In the genomic region with DNA sequence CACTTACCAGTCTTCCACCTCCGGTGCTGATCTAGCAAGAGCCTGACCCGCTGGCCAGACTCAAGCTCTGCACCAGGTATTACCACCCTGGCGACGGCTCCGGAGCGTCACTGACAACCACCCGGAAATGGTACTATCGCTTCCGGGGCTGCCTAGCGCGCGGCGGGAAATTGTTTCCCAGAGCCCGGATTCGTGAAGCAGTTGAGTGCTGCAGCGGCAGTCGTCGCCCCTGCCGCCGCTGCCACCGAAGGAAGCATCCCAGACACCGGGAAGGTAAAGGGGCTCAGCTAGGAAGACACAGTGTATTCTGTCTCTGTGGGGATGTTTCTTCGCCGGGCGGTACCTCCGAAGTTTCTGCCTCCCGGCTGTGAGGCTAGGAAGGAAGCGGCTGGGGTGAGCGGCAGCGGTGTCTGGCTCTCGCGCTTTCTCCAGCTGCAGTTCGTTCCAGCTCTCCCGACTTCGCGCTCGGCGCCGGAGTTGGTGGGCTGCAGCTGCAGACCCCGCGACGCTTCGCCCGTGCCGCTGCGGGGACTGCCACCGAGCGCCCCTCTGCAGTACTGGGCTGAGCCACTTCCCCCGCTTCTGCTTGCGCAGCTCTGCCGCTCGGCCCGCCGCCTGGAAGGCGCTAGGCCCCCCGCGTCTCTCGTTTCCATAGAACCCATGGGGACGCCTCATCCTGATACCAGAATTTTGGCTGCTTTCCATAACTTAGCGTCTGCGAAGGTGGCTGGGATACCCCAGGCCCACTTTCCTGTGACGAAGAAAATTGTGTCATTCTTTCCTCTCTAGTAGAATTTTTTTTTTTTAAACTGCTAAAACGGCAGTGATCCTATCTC, we compare ENCODE assay signal across 1 cellular context.
TF ChIP-seq lines count a peak whose summit lies in the region.

A gene with protein sequence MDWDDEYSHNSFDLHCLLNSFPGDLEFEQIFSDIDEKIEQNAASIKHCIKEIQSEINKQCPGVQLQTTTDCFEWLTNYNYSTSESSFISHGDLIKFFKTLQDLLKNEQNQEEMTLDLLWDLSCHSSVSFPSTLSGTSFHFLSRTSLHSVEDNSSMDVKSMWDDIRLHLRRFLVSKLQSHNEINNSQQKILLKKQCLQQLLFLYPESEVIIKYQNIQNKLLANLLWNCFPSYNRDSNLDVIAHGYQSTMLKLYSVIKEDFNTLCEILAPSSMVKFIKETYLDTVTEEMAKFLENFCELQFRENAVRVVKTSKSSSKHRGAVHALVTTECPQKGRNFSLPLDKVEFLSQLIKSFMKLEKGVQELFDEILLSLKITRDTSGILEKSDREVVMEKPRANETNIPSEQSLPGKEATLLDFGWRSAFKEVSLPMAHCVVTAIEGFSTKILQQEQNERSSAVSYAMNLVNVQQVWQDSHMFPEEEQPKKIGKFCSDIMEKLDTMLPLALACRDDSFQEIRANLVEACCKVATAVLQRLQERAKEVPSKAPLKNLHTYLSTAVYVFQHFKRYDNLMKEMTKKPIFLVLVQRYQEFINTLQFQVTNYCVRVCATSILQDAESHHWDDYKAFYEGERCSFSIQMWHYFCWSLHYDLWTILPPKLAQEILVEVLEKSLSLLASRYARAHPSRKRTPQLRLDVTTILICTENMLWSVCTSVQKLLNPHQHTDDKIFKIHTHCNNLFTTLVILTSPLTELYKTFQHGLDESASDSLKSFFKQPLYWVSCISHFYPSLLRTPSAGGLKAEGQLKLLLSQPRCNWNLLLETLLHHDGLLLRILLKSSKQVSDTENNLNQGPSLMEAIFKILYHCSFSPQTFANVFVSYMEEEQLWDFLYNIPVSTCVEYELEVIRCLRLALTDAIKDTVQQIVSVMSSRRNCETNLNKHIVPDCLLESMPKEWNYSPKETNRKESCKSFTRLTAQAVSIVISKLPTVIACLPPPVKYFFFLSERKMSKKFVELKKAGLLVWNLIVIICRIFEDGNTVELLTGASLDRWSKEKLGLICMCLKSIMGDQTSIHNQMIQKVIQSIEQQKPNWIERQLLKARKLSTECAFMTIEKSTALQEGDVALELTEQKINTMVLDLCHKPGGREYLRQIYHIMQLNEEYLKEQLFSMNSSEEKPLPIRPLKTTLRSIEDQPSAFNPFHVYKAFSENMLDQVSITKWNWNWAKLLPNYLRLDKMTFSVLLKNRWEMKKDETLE (N-terminal part only) (minus strand): TSS at position 112 of the 836 bp plus-strand sequence. CDS start 81,478 bp downstream, outside the sequence.
A gene (plus strand): TSS at position 177 of the 836 bp plus-strand sequence. CDS start 10,142 bp downstream, outside the sequence.

TF ChIP-seq in K562, 482 proteins besides CTCF, POLR2A, EP300 and RAD21 (continued from another document and continues in another):
- no peak for TF ChIP-seq ZNF583 (CRISPR knock-in tag; IDR thresholded peaks at IDR 0.05)
- no peak for TF ChIP-seq DMBX1 (CRISPR knock-in tag; IDR thresholded peaks at IDR 0.05; ENCODE audit: borderline replicate concordance)
- no peak for TF ChIP-seq ESRRA (IDR thresholded peaks at IDR 0.05; ENCODE audit: borderline replicate concordance, low read depth)
- TF ChIP-seq ZBTB1 (CRISPR knock-in tag; IDR thresholded peaks at IDR 0.05; ENCODE audit: borderline replicate concordance, low read depth): no peak
- 0 out of 2 replicates have a peak, but pooled peaks have one; percentile 50 for TF ChIP-seq HLTF (IDR thresholded peaks at IDR 0.05)
- TF ChIP-seq HMG20B (CRISPR knock-in tag; IDR thresholded peaks at IDR 0.05): no peak
- peak; percentile 68; the same call in 1 of the 2 replicates for TF ChIP-seq ELF2 (CRISPR knock-in tag; IDR thresholded peaks at IDR 0.05)
- TF ChIP-seq, protein P1, sequence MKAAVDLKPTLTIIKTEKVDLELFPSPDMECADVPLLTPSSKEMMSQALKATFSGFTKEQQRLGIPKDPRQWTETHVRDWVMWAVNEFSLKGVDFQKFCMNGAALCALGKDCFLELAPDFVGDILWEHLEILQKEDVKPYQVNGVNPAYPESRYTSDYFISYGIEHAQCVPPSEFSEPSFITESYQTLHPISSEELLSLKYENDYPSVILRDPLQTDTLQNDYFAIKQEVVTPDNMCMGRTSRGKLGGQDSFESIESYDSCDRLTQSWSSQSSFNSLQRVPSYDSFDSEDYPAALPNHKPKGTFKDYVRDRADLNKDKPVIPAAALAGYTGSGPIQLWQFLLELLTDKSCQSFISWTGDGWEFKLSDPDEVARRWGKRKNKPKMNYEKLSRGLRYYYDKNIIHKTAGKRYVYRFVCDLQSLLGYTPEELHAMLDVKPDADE (conservative IDR thresholded peaks at IDR 0.05; ENCODE audit: control insufficient read depth, low read depth, low read length): peak; percentile 73
- TF ChIP-seq, protein P2, sequence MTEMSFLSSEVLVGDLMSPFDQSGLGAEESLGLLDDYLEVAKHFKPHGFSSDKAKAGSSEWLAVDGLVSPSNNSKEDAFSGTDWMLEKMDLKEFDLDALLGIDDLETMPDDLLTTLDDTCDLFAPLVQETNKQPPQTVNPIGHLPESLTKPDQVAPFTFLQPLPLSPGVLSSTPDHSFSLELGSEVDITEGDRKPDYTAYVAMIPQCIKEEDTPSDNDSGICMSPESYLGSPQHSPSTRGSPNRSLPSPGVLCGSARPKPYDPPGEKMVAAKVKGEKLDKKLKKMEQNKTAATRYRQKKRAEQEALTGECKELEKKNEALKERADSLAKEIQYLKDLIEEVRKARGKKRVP (CRISPR knock-in tag; IDR thresholded peaks at IDR 0.05): 0 out of 2 replicates have a peak, but pooled peaks have one; percentile 11
- TF ChIP-seq, protein P3, sequence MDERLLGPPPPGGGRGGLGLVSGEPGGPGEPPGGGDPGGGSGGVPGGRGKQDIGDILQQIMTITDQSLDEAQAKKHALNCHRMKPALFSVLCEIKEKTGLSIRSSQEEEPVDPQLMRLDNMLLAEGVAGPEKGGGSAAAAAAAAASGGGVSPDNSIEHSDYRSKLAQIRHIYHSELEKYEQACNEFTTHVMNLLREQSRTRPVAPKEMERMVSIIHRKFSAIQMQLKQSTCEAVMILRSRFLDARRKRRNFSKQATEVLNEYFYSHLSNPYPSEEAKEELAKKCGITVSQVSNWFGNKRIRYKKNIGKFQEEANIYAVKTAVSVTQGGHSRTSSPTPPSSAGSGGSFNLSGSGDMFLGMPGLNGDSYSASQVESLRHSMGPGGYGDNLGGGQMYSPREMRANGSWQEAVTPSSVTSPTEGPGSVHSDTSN (CRISPR knock-in tag; IDR thresholded peaks at IDR 0.05; ENCODE audit: low read depth): no peak
- TF ChIP-seq, protein P3 (tag; conservative IDR thresholded peaks at IDR 0.05; ENCODE audit: low read depth): no peak
- TF ChIP-seq, protein P4, sequence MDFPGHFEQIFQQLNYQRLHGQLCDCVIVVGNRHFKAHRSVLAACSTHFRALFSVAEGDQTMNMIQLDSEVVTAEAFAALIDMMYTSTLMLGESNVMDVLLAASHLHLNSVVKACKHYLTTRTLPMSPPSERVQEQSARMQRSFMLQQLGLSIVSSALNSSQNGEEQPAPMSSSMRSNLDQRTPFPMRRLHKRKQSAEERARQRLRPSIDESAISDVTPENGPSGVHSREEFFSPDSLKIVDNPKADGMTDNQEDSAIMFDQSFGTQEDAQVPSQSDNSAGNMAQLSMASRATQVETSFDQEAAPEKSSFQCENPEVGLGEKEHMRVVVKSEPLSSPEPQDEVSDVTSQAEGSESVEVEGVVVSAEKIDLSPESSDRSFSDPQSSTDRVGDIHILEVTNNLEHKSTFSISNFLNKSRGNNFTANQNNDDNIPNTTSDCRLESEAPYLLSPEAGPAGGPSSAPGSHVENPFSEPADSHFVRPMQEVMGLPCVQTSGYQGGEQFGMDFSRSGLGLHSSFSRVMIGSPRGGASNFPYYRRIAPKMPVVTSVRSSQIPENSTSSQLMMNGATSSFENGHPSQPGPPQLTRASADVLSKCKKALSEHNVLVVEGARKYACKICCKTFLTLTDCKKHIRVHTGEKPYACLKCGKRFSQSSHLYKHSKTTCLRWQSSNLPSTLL (IDR thresholded peaks at IDR 0.05): no peak
- TF ChIP-seq, protein P5, sequence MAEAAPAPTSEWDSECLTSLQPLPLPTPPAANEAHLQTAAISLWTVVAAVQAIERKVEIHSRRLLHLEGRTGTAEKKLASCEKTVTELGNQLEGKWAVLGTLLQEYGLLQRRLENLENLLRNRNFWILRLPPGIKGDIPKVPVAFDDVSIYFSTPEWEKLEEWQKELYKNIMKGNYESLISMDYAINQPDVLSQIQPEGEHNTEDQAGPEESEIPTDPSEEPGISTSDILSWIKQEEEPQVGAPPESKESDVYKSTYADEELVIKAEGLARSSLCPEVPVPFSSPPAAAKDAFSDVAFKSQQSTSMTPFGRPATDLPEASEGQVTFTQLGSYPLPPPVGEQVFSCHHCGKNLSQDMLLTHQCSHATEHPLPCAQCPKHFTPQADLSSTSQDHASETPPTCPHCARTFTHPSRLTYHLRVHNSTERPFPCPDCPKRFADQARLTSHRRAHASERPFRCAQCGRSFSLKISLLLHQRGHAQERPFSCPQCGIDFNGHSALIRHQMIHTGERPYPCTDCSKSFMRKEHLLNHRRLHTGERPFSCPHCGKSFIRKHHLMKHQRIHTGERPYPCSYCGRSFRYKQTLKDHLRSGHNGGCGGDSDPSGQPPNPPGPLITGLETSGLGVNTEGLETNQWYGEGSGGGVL (CRISPR knock-in tag; IDR thresholded peaks at IDR 0.05): no peak
- TF ChIP-seq HCFC1 (IDR thresholded peaks at IDR 0.05; ENCODE audit: low read depth, low read length): peak; percentile 86
- TF ChIP-seq ETV6 (IDR thresholded peaks at IDR 0.05; ENCODE audit: borderline replicate concordance in 1 of 2, low read depth in 2 of 2, low read length in 1 of 2): no peak
- no peak for TF ChIP-seq ETV6 (CRISPR knock-in tag; IDR thresholded peaks at IDR 0.05; ENCODE audit: borderline replicate concordance)
- no peak for TF ChIP-seq MTF1 (CRISPR knock-in tag; IDR thresholded peaks at IDR 0.05; ENCODE audit: borderline replicate concordance)
- TF ChIP-seq, protein P6, sequence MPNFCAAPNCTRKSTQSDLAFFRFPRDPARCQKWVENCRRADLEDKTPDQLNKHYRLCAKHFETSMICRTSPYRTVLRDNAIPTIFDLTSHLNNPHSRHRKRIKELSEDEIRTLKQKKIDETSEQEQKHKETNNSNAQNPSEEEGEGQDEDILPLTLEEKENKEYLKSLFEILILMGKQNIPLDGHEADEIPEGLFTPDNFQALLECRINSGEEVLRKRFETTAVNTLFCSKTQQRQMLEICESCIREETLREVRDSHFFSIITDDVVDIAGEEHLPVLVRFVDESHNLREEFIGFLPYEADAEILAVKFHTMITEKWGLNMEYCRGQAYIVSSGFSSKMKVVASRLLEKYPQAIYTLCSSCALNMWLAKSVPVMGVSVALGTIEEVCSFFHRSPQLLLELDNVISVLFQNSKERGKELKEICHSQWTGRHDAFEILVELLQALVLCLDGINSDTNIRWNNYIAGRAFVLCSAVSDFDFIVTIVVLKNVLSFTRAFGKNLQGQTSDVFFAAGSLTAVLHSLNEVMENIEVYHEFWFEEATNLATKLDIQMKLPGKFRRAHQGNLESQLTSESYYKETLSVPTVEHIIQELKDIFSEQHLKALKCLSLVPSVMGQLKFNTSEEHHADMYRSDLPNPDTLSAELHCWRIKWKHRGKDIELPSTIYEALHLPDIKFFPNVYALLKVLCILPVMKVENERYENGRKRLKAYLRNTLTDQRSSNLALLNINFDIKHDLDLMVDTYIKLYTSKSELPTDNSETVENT (CRISPR knock-in tag; IDR thresholded peaks at IDR 0.05): no peak
- 0 out of 2 replicates have a peak, but pooled peaks have one; percentile 60 for TF ChIP-seq CXXC5 (CRISPR knock-in tag; IDR thresholded peaks at IDR 0.05)
- TF ChIP-seq HDAC1 (IDR thresholded peaks at IDR 0.05): peak; percentile 62 to 89; a peak in 2 of 4 replicates
- no peak for TF ChIP-seq GATA2 (CRISPR knock-in tag; IDR thresholded peaks at IDR 0.05)
